Comparison of ENCODE assay signal across 31 cellular contexts in genomic region chr10:18469125-18469524, GRCh38.
"Had no signal": no experiment of that assay in that cellular context is flagged by ENCODE, and none has a peak within 500 bp of the region (broad histone marks: within the 10 kb centered on the region; RNA-seq: fewer than 3 reads in every experiment).

No MANE protein-coding gene starts in this region.

- DNase-seq: hippocampal formation; kidney; left colon; left lung; mesendoderm; naive B cell; natural killer cell; nephron progenitor cell; occipital lobe; psoas muscle; right lobe of liver; stimulated activated CD4-positive, alpha-beta T cell treated with anti-CD3 and anti-CD28 coated beads, Interleukin-1b, Interleukin-23, amount 100 ng/mL, for 48 hours; stimulated activated CD4-positive, alpha-beta T cell treated with anti-CD3 and anti-CD28 coated beads, Interleukin-2, amount 100 ng/mL, for 48 hours; stimulated activated CD4-positive, alpha-beta T cell treated with anti-CD3 and anti-CD28 coated beads, Interleukin-4, amount 100 ng/mL, for 4 hours; stimulated activated CD8-positive, alpha-beta memory T cell treated with anti-CD3 and anti-CD28 coated beads, Interleukin-4, amount 100 ng/mL, for 48 hours; stimulated activated naive B cell treated with anti-CD40 and anti-IgM and Interleukin-4, amounts not matched to agents 10 μg/mL and 1 μg/mL and 100 μg/mL, for 72 hours; stimulated activated naive CD8-positive, alpha-beta T cell treated with anti-CD3 and anti-CD28 coated beads, Interleukin-15, Interleukin-2, amounts not matched to agents 100 U/mL and 50 U/mL, for 24 hours; stomach; tibial artery; trophoblast cell; upper lobe of right lung had no signal

- H3K4me1 Mint-ChIP-seq: natural killer cell, nephron progenitor cell had no signal

- H3K27ac ChIP-seq: left lung, neural progenitor cell, neutrophil, parathyroid adenoma, psoas muscle, right lobe of liver, stomach, suprapubic skin, thoracic aorta, tibial artery, upper lobe of right lung had no signal

- H3K27me3 ChIP-seq: left lung, neural progenitor cell, neutrophil, right lobe of liver, stomach, suprapubic skin, tibial artery, upper lobe of right lung had no signal

- H3K9ac ChIP-seq: neural progenitor cell, parathyroid adenoma had no signal

- H3K36me3 Mint-ChIP-seq: mesothelial cell of epicardium; naive B cell; natural killer cell; neural progenitor cell; stimulated activated naive B cell treated with anti-CD40 and anti-IgM and Interleukin-4, amounts not matched to agents 10 μg/mL and 1 μg/mL and 100 μg/mL, for 72 hours had no signal

- H3K4me1 ChIP-seq: left lung, neural progenitor cell, parathyroid adenoma, psoas muscle, right lobe of liver, stomach, suprapubic skin, upper lobe of right lung had no signal

- H3K27ac Mint-ChIP-seq: mesothelial cell of epicardium; naive B cell; natural killer cell; nephron progenitor cell; neural progenitor cell; stimulated activated naive B cell treated with anti-CD40 and anti-IgM and Interleukin-4, amounts not matched to agents 10 μg/mL and 1 μg/mL and 100 μg/mL, for 72 hours had no signal

- H3K4me3 ChIP-seq: left lung, lung, neural progenitor cell, psoas muscle, right lobe of liver, smooth muscle cell, stomach, suprapubic skin, thoracic aorta, tibial artery, upper lobe of right lung had no signal

- H3K27me3 Mint-ChIP-seq: stimulated activated naive B cell treated with anti-CD40 and anti-IgM and Interleukin-4, amounts not matched to agents 10 μg/mL and 1 μg/mL and 100 μg/mL, for 72 hours had no signal

- H2AFZ ChIP-seq: neural progenitor cell, parathyroid adenoma had no signal

- H3K9me3 ChIP-seq: left lung, neutrophil, psoas muscle, right lobe of liver, stomach, suprapubic skin, thoracic aorta, tibial artery, upper lobe of right lung had no signal

- H3K79me2 ChIP-seq: parathyroid adenoma had no signal

- H3K36me3 ChIP-seq: left lung, neural progenitor cell, neutrophil, right lobe of liver, stomach, suprapubic skin, thoracic aorta, tibial artery, upper lobe of right lung had no signal

- FAIRE-seq: islet of Langerhans, kidney, urothelium cell line had no signal

- H3K4me2 ChIP-seq: neural progenitor cell, smooth muscle cell had no signal

- ATAC-seq: left colon; left lung; natural killer cell; psoas muscle; right lobe of liver; stimulated activated naive B cell treated with anti-CD40 and anti-IgM and Interleukin-4, amounts not matched to agents 10 μg/mL and 1 μg/mL and 100 μg/mL, for 72 hours; stimulated activated naive CD8-positive, alpha-beta T cell treated with anti-CD3 and anti-CD28 coated beads, Interleukin-15, Interleukin-2, amounts not matched to agents 100 U/mL and 50 U/mL, for 24 hours; upper lobe of right lung had no signal

- H3K4me3 Mint-ChIP-seq: mesothelial cell of epicardium; naive B cell; natural killer cell; nephron progenitor cell; neural progenitor cell; stimulated activated naive B cell treated with anti-CD40 and anti-IgM and Interleukin-4, amounts not matched to agents 10 μg/mL and 1 μg/mL and 100 μg/mL, for 72 hours had no signal

- H3K9me3 Mint-ChIP-seq: mesothelial cell of epicardium; nephron progenitor cell; neural progenitor cell; stimulated activated naive B cell treated with anti-CD40 and anti-IgM and Interleukin-4, amounts not matched to agents 10 μg/mL and 1 μg/mL and 100 μg/mL, for 72 hours had no signal
